ENCODE assay signal across 8 cellular contexts in the genomic region with DNA sequence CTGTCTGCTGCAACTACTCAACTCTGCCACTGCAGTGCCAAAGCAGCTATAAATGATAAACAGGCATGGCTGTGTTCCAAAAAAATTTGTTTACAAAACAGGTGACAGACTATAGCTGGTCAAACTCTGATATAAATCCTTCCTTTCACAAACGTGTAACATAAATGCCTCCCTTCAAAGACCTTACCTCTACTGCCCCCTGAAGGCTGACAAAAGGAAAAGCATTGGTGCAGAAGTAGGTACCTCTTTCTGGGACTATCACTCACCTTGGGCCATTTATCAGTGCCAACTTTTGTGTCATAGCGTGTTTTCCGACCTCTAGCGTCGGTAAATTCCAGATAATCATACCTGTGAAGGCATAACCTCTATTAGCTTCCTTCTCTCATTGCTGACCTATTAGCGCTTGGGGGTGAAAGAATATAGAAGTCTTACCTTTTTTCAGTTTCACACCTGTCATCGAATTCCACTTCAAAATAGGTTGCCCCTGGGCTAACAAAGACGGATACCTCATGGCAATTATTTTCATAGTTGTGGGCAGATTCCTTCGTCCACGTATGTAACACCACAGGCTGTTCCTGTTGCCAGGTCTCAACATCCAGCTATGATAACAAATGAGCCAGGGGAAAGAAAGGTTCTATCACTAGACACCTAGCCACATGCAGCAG.
DNase-seq lines count a peak whose midpoint lies in the region; ATAC-seq and TF ChIP-seq lines count a peak whose summit lies in the region.

No MANE protein-coding gene starts in this region.

- H4K20me1 ChIP-seq in SU-DHL-6 (ENCODE audit: low read depth, low read length), result no peaks in the 10 kb centered on the region

- peaks cover 40% of the 10 kb centered on the region for H3K36me3 Mint-ChIP-seq in activated CD8-positive, alpha-beta memory T cell treated with anti-CD3 and anti-CD28 coated beads, Interleukin-2, amount 10 ng/mL, durations not matched to agents 7 days and 5 days

- no peaks in the 10 kb centered on the region for H3K4me1 ChIP-seq in foreskin keratinocyte

- H3K4me3 ChIP-seq in SU-DHL-6 (ENCODE audit: insufficient read depth, low read length, poor library complexity, severe bottlenecking) (no peak overlapping the region), lower leg skin (ENCODE audit: low read depth, poor library complexity, severe bottlenecking) (no peak overlapping the region)

- peaks cover 28% of the 10 kb centered on the region for H3K36me3 ChIP-seq in SU-DHL-6 (ENCODE audit: low read length)

- no peaks in the 10 kb centered on the region for H3K79me2 ChIP-seq in SU-DHL-6 (ENCODE audit: insufficient read depth, low read length)

- ATAC-seq in activated CD8-positive, alpha-beta memory T cell treated with anti-CD3 and anti-CD28 coated beads, Interleukin-2, amount 10 ng/mL, durations not matched to agents 7 days and 5 days, result peak; percentile 71
- ATAC-seq in GM21723 (IDR thresholded peaks at IDR 0.05; ENCODE audit: unreplicated experiment) (peak; percentile 36), foreskin keratinocyte (peak; percentile 57)

- WGBS in lower leg skin, 2 donors, result 48 to 57% methylated on average over 10 of the region's 10 CpGs

- no peaks in the 10 kb centered on the region for H3K9me2 ChIP-seq in SU-DHL-6 (replicated peaks; ENCODE audit: insufficient read depth, low read length)

- no peak for DNase-seq in activated CD8-positive, alpha-beta memory T cell treated with anti-CD3 and anti-CD28 coated beads, Interleukin-2, amount 10 ng/mL, durations not matched to agents 7 days and 5 days
- no peak for DNase-seq in activated CD8-positive, alpha-beta memory T cell treated with anti-CD3 and anti-CD28 coated beads for 24 hours
- DNase-seq in Kasumi-1 (lab: John Stamatoyannopoulos, UW) (peak; percentile 43 to 47), foreskin keratinocyte (peak in 1 of 2 donors; percentile 22), pons (ENCODE audit: low spot score) (peak; percentile 58), lower leg skin (ENCODE audit: low spot score in 2 of 2) (no peak)

- no peak overlapping the region for H3K4me3 Mint-ChIP-seq in activated CD8-positive, alpha-beta memory T cell treated with anti-CD3 and anti-CD28 coated beads, Interleukin-2, amount 10 ng/mL, durations not matched to agents 7 days and 5 days

- intact Hi-C loops in lower leg skin (cut with DNase I; ENCODE audit: low total_unique reads), result no loop called here

- no peaks in the 10 kb centered on the region for H3K9me3 ChIP-seq in SU-DHL-6 (ENCODE audit: insufficient read depth, low read length)

- H3K27me3 ChIP-seq in SU-DHL-6 (ENCODE audit: low read length) (no peaks in the 10 kb centered on the region), foreskin keratinocyte (no peaks in the 10 kb centered on the region)

- no peak overlapping the region for H3K9ac ChIP-seq in SU-DHL-6 (ENCODE audit: low read length)

- H3K27ac ChIP-seq in SU-DHL-6 (ENCODE audit: low read depth, low read length) (no peak overlapping the region), foreskin keratinocyte (no peak overlapping the region)

- peak; percentile 58 for TF ChIP-seq CTCF in SU-DHL-6 (IDR thresholded peaks at IDR 0.05; ENCODE audit: insufficient read depth, low read length, poor library complexity, severe bottlenecking)
- peak; percentile 73 for TF ChIP-seq CTCF in foreskin keratinocyte (conservative IDR thresholded peaks at IDR 0.05)
- no peak for TF ChIP-seq CTCF in lower leg skin (IDR thresholded peaks at IDR 0.05)

- no peaks in the 10 kb centered on the region for H3F3A ChIP-seq in SU-DHL-6 (ENCODE audit: insufficient read depth)

- H3K27me3 Mint-ChIP-seq in activated CD8-positive, alpha-beta memory T cell treated with anti-CD3 and anti-CD28 coated beads, Interleukin-2, amount 10 ng/mL, durations not matched to agents 7 days and 5 days, result no peaks in the 10 kb centered on the region

- CTCF ChIA-PET in activated CD8-positive, alpha-beta memory T cell treated with anti-CD3 and anti-CD28 coated beads, Interleukin-2, amount 10 ng/mL, durations not matched to agents 7 days and 5 days (lab: Charles Lee), result interaction anchor here (0.6 to 5.7 kb wide), 13 partner anchors 12 to 337 kb away, joined by 3 to 28 read pairs (median 4); no protein-coding TSS in a partner anchor

- H3K27ac Mint-ChIP-seq in activated CD8-positive, alpha-beta memory T cell treated with anti-CD3 and anti-CD28 coated beads, Interleukin-2, amount 10 ng/mL, durations not matched to agents 7 days and 5 days, result no peak overlapping the region

- no peaks in the 10 kb centered on the region for H3K9me3 Mint-ChIP-seq in activated CD8-positive, alpha-beta memory T cell treated with anti-CD3 and anti-CD28 coated beads, Interleukin-2, amount 10 ng/mL, durations not matched to agents 7 days and 5 days (ENCODE audit: low read depth)

- H2AFZ ChIP-seq in SU-DHL-6 (ENCODE audit: low read depth, low read length, severe bottlenecking), result no peak overlapping the region

- peaks cover 3% of the 10 kb centered on the region for H3K4me1 Mint-ChIP-seq in activated CD8-positive, alpha-beta memory T cell treated with anti-CD3 and anti-CD28 coated beads, Interleukin-2, amount 10 ng/mL, durations not matched to agents 7 days and 5 days

- TF ChIP-seq POLR2A in lower leg skin (IDR thresholded peaks at IDR 0.05), result no peak

- H3K4me2 ChIP-seq in SU-DHL-6 (ENCODE audit: low read depth, low read length, poor library complexity, severe bottlenecking), result no peak overlapping the region

Comparison
In these comparisons a context has a peak if more than half of its experiments do, and no peak if none do; other contexts are left out.
1. DNase-seq: peak in Kasumi-1 (2 of 2) and pons (single experiment); none in activated CD8-positive, alpha-beta memory T cell treated with anti-CD3 and anti-CD28 coated beads, Interleukin-2, amount 10 ng/mL, durations not matched to agents 7 days and 5 days (single experiment), activated CD8-positive, alpha-beta memory T cell treated with anti-CD3 and anti-CD28 coated beads for 24 hours (single experiment) and lower leg skin (0 of 2).
2. CTCF ChIP-seq: peak in SU-DHL-6 (single experiment) and foreskin keratinocyte (single experiment); none in lower leg skin (0 of 3).
3. Peak in every context shown above with its lines, with median percentiles within 50 percentile points of each other: ATAC-seq.